ENCODE assay signal across 24 cellular contexts in genomic region chr18:11070593-11070992, GRCh38.
"Had no signal": no experiment of that assay in that cellular context is flagged by ENCODE, and none has a peak within 500 bp of the region (broad histone marks: within the 10 kb centered on the region; RNA-seq: fewer than 3 reads in every experiment).

No MANE protein-coding gene starts in this region.

- ATAC-seq: effector memory CD8-positive, alpha-beta T cell; gastrocnemius medialis; heart right ventricle; left cardiac atrium; left lung; left ventricle myocardium superior; mucosa of descending colon had no signal

- H3K9me3 ChIP-seq: colonic mucosa, esophagus squamous epithelium, gastrocnemius medialis, left lung, lower lobe of right lung had no signal

- H3K27ac ChIP-seq: colonic mucosa, esophagus squamous epithelium, gastrocnemius medialis, heart right ventricle, left lung, lower lobe of right lung had no signal

- H3K27ac Mint-ChIP-seq: dendritic cell treated with granulocyte-macrophage colony-stimulating factor and Interleukin-4, amounts not matched to agents 40 ng/mL and 50 ng/mL, for 4 days; effector memory CD8-positive, alpha-beta T cell; endodermal cell; mesothelial cell of epicardium had no signal

- H3K4me1 Mint-ChIP-seq: naive B cell had no signal

- DNase-seq: colonic mucosa; cortex of kidney; effector CD8-positive, alpha-beta T cell; effector memory CD8-positive, alpha-beta T cell; endodermal cell; esophagus squamous epithelium; foreskin fibroblast; foreskin melanocyte; gastrocnemius medialis; glutamatergic neuron; heart right ventricle; left cardiac atrium; left lung; left ventricle myocardium superior; lower lobe of right lung; mesenchymal stem cell; mucosa of descending colon; naive B cell had no signal

- H3K4me3 Mint-ChIP-seq: dendritic cell treated with granulocyte-macrophage colony-stimulating factor and Interleukin-4, amounts not matched to agents 40 ng/mL and 50 ng/mL, for 4 days; effector memory CD8-positive, alpha-beta T cell; endodermal cell; mesothelial cell of epicardium; naive B cell had no signal

- H3K36me3 Mint-ChIP-seq: naive B cell had no signal

- H3K27me3 ChIP-seq: colonic mucosa, esophagus squamous epithelium, gastrocnemius medialis, heart right ventricle, left lung had no signal

- H3K36me3 ChIP-seq: colonic mucosa, esophagus squamous epithelium, gastrocnemius medialis, heart right ventricle, left lung, lower lobe of right lung had no signal

- H3K27me3 Mint-ChIP-seq: dendritic cell treated with granulocyte-macrophage colony-stimulating factor and Interleukin-4, amounts not matched to agents 40 ng/mL and 50 ng/mL, for 4 days; effector memory CD8-positive, alpha-beta T cell; naive B cell had no signal

- H3K4me1 ChIP-seq: colonic mucosa, esophagus squamous epithelium, heart right ventricle, left lung had no signal

- FAIRE-seq: endometrium, endothelial cell of umbilical vein, islet of Langerhans, keratinocyte had no signal

- H3K4me3 ChIP-seq: colonic mucosa, esophagus squamous epithelium, gastrocnemius medialis, heart right ventricle, left lung, lower lobe of right lung, mucosa of descending colon had no signal
